Comparison of ENCODE assay signal across 13 cellular contexts in genomic region chr13:69524459-69525155, GRCh38.
A peak's percentile ranks its signal among the peaks of the same experiment; 100 is the strongest.
DNase-seq lines count a peak whose midpoint lies in the region; ATAC-seq and TF ChIP-seq lines count a peak whose summit lies in the region.
"Had no signal": no experiment of that assay in that cellular context is flagged by ENCODE, and none has a peak within 500 bp of the region (broad histone marks: within the 10 kb centered on the region; RNA-seq: fewer than 3 reads in every experiment).

No MANE protein-coding gene starts in this region.

- intact Hi-C loops in body of pancreas (cut with DNase I), result no loop called here

- H3K9me2 ChIP-seq in GM23248 (ENCODE audit: insufficient read depth) (no peaks in the 10 kb centered on the region), neural cell (ENCODE audit: insufficient read depth, low read length) (no peaks in the 10 kb centered on the region)

- ATAC-seq in body of pancreas (no peak), esophagus mucosa (no peak), HG02973 (IDR thresholded peaks at IDR 0.05; ENCODE audit: unreplicated experiment) (no peak)

- H3K9ac ChIP-seq in GM23248 (no peak overlapping the region), neural cell (ENCODE audit: low read length) (no peak overlapping the region)

- H2AFZ ChIP-seq in GM23248 (no peak overlapping the region), neural cell (ENCODE audit: low read depth, low read length) (no peak overlapping the region)

- H3K4me2 ChIP-seq in GM23248 (ENCODE audit: unreplicated experiment) (no peak overlapping the region), neural cell (ENCODE audit: low read length) (no peak overlapping the region)

- no peak overlapping the region for H3K27ac ChIP-seq in GM23248
- no peak overlapping the region for H3K27ac ChIP-seq in body of pancreas
- H3K27ac ChIP-seq in neural cell (ENCODE audit: low read length), result no peak overlapping the region
- H3K27ac ChIP-seq: testis had no signal

- H3K4me3 ChIP-seq in GM23248, result no peak overlapping the region
- H3K4me3 ChIP-seq in body of pancreas, result no peak overlapping the region
- no peak overlapping the region for H3K4me3 ChIP-seq in neural cell (ENCODE audit: low read length)
- H3K4me3 ChIP-seq: testis had no signal

- TF ChIP-seq CTCF in body of pancreas (IDR thresholded peaks at IDR 0.05) (peak in 4 of 7 experiments; percentile 13 to 19 (median 16)), neural cell (IDR thresholded peaks at IDR 0.05; ENCODE audit: poor library complexity, severe bottlenecking) (peak; percentile 60)

- no peak for TF ChIP-seq EP300 in neural cell (conservative IDR thresholded peaks at IDR 0.05; ENCODE audit: poor library complexity, severe bottlenecking)

- 15 to 25% methylated on average over 2 of the region's 2 CpGs for WGBS in GM23248 (ENCODE audit: low coverage in 1 of 2, low lambda C conversion rate in 2 of 2, missing lambda C conversion rate in 2 of 2), 2 experiments
- WGBS in body of pancreas, 2 donors, result 31 to 34% methylated on average over 2 of the region's 2 CpGs

- peak; percentile 65 for TF ChIP-seq RAD21 in neural cell (conservative IDR thresholded peaks at IDR 0.05)

- H3K9me3 ChIP-seq in GM23248 (ENCODE audit: low read depth) (no peaks in the 10 kb centered on the region), body of pancreas (no peaks in the 10 kb centered on the region), neural cell (ENCODE audit: low read length) (no peaks in the 10 kb centered on the region)
- H3K9me3 ChIP-seq: testis had no signal

- H3K4me1 ChIP-seq in GM23248 (ENCODE audit: insufficient read depth) (no peaks in the 10 kb centered on the region), body of pancreas (no peaks in the 10 kb centered on the region)
- H3K4me1 ChIP-seq: testis had no signal

- no peaks in the 10 kb centered on the region for H3F3A ChIP-seq in GM23248 (ENCODE audit: insufficient read depth)
- no peaks in the 10 kb centered on the region for H3F3A ChIP-seq in neural cell (ENCODE audit: insufficient read depth, low read length, poor library complexity, severe bottlenecking)

- no peaks in the 10 kb centered on the region for H3K36me3 ChIP-seq in GM23248 (ENCODE audit: low read depth)
- H3K36me3 ChIP-seq in body of pancreas (replicated peaks in 1 of 2; ENCODE audit: insufficient read depth in 1 of 2, low read depth in 2 of 2), result no peaks in the 10 kb centered on the region
- no peaks in the 10 kb centered on the region for H3K36me3 ChIP-seq in neural cell (ENCODE audit: insufficient read depth, low read length)

- no peaks in the 10 kb centered on the region for H3K79me2 ChIP-seq in GM23248 (ENCODE audit: insufficient read depth)
- no peaks in the 10 kb centered on the region for H3K79me2 ChIP-seq in neural cell (replicated peaks; ENCODE audit: insufficient read depth, low read length)

- TF ChIP-seq POLR2A in body of pancreas (IDR thresholded peaks at IDR 0.05), result no peak

- H3K27me3 ChIP-seq in GM23248 (replicated peaks; ENCODE audit: insufficient read depth) (no peaks in the 10 kb centered on the region), body of pancreas (no peaks in the 10 kb centered on the region), neural cell (ENCODE audit: insufficient read depth, low read depth, low read length) (no peaks in the 10 kb centered on the region)
- H3K27me3 ChIP-seq: testis had no signal

- peak; percentile 1 for DNase-seq in GM23248
- DNase-seq in NCI-H2227 treated with DMSO at 0.1 percent for 48 hours (lab: John Stamatoyannopoulos, UW), result peak; percentile 7
- no peak for DNase-seq in body of pancreas
- DNase-seq in CD1c-positive myeloid dendritic cell (ENCODE audit: extremely low spot score), result no peak
- DNase-seq: activated CD8-positive, alpha-beta memory T cell treated with anti-CD3 and anti-CD28 coated beads for 24 hours; naive B cell; NCI-H1105 treated with DMSO at 0.1 percent for 48 hours; Right ventricle myocardium superior; stimulated activated CD4-positive, alpha-beta T cell treated with anti-CD3 and anti-CD28 coated beads, Interleukin-4, amount 100 ng/mL, for 1 hour; testis had no signal

- H4K20me1 ChIP-seq in GM23248 (ENCODE audit: insufficient read depth) (no peaks in the 10 kb centered on the region), neural cell (ENCODE audit: insufficient read depth) (no peaks in the 10 kb centered on the region)

- in situ Hi-C loops in GM23248 (cut with MboI), result loop anchor here (25.0 kb wide), 1 partner anchor 1038 kb away; no protein-coding TSS in a partner anchor

TF ChIP-seq in neural cell, 6 proteins besides CTCF, POLR2A, EP300 and RAD21:
- peak; percentile 58 for TF ChIP-seq SMC3 (conservative IDR thresholded peaks at IDR 0.05; ENCODE audit: poor library complexity)
- TF ChIP-seq REST (IDR thresholded peaks at IDR 0.05; ENCODE audit: borderline replicate concordance), result no peak

Comparison
In these comparisons a context has a peak if more than half of its experiments do, and no peak if none do; other contexts are left out.
1. DNase-seq: peak in GM23248 (single experiment) and NCI-H2227 treated with DMSO at 0.1 percent for 48 hours (single experiment); none in body of pancreas (0 of 4) and CD1c-positive myeloid dendritic cell (single experiment).